ENCODE assay signal across 12 cellular contexts in genomic region chr10:58588673-58589265, GRCh38.
A peak's percentile ranks its signal among the peaks of the same experiment; 100 is the strongest.
DNase-seq lines count a peak whose midpoint lies in the region; ATAC-seq and FAIRE-seq lines count a peak whose summit lies in the region.
"Had no signal": no experiment of that assay in that cellular context is flagged by ENCODE, and none has a peak within 500 bp of the region (broad histone marks: within the 10 kb centered on the region; RNA-seq: fewer than 3 reads in every experiment).

No MANE protein-coding gene starts in this region.

- FAIRE-seq in urothelium cell line (lab: Jason Lieb, UNC) = peak; percentile 79
- FAIRE-seq: astrocyte had no signal

- ATAC-seq in Right ventricle myocardium inferior (no peak), HG02884 (IDR thresholded peaks at IDR 0.05; ENCODE audit: unreplicated experiment) (no peak), GM21786 (IDR thresholded peaks at IDR 0.05; ENCODE audit: unreplicated experiment) (no peak)

- intact Hi-C loops in Right ventricle myocardium inferior (cut with DNase I) = no loop called here
- intact Hi-C loops in cardiac septum (cut with DNase I) = no loop called here

- DNase-seq in Right ventricle myocardium inferior (ENCODE audit: missing footprints) = peak; percentile 23
- DNase-seq in cardiac septum (ENCODE audit: low spot score) = no peak
- DNase-seq in ecto neural progenitor cell (ENCODE audit: low spot score) = peak; percentile 62
- peak; percentile 66 for DNase-seq in kidney tubule cell (ENCODE audit: low spot score)
- DNase-seq in urothelium cell line (ENCODE audit: low spot score) = no peak
- no peak for DNase-seq in NCI-H2029 (lab: John Stamatoyannopoulos, UW)
- DNase-seq: DMS79, naive B cell, NCI-H1092 had no signal

Comparison
In these comparisons a context has a peak if more than half of its experiments do, and no peak if none do; other contexts are left out.
1. DNase-seq: peak in Right ventricle myocardium inferior (single experiment), ecto neural progenitor cell (single experiment) and kidney tubule cell (single experiment); none in cardiac septum (single experiment), urothelium cell line (single experiment) and NCI-H2029 (single experiment).